In the genomic region with DNA sequence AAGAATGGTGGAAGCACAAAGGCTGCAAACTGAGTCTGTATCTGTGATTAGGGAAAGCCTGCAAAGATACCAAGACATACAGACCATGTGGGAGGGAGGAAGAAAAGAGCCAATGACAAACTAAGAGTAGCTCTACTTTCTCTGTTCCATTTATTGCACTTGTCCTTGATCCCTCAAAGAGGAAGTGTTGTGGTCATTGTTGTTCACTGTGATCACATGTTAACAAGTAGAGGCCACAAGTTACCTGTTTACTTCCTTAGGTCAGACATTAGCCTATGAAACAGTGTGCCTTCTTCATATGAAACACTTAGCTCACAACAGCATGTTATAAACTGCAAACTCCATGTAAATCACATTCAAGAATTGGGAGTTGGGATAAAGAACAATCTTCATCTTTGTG, we compare ENCODE assay signal across 21 cellular contexts.
"Had no signal": no experiment of that assay in that cellular context is flagged by ENCODE, and none has a peak within 500 bp of the region (broad histone marks: within the 10 kb centered on the region; RNA-seq: fewer than 3 reads in every experiment).

No MANE protein-coding gene starts in this region.

- H3K36me3 Mint-ChIP-seq: activated naive CD8-positive, alpha-beta T cell had no signal

- H3K4me1 Mint-ChIP-seq: activated CD4-positive, alpha-beta T cell treated with anti-CD3 and anti-CD28 coated beads for 36 hours had no signal

- FAIRE-seq: kidney had no signal

- H3K9me3 Mint-ChIP-seq: activated T-cell treated with anti-CD3 and anti-CD28 coated beads, Interleukin-2, amount 50 U/mL, for 72 hours; nephron; stimulated activated naive CD8-positive, alpha-beta T cell treated with anti-CD3 and anti-CD28 coated beads, Interleukin-15, Interleukin-2, amounts not matched to agents 100 ng/mL and 50 ng/mL, for 24 hours had no signal

- H3K27me3 Mint-ChIP-seq: activated CD4-positive, alpha-beta T cell treated with anti-CD3 and anti-CD28 coated beads for 36 hours; activated naive CD8-positive, alpha-beta T cell; stimulated activated naive CD8-positive, alpha-beta T cell treated with anti-CD3 and anti-CD28 coated beads, Interleukin-15, Interleukin-2, amounts not matched to agents 100 ng/mL and 50 ng/mL, for 24 hours had no signal

- H3K4me3 Mint-ChIP-seq: activated CD4-positive, alpha-beta T cell treated with anti-CD3 and anti-CD28 coated beads for 36 hours; activated naive CD8-positive, alpha-beta T cell; activated T-cell treated with anti-CD3 and anti-CD28 coated beads, Interleukin-2, amount 50 U/mL, for 72 hours; nephron; stimulated activated naive CD8-positive, alpha-beta T cell treated with anti-CD3 and anti-CD28 coated beads, Interleukin-15, Interleukin-2, amounts not matched to agents 100 ng/mL and 50 ng/mL, for 24 hours had no signal

- DNase-seq: activated CD4-positive, alpha-beta T cell treated with anti-CD3 and anti-CD28 coated beads for 36 hours; activated CD4-positive, CD25-positive, alpha-beta regulatory T cell; activated naive CD4-positive, alpha-beta T cell; activated T-cell treated with anti-CD3 and anti-CD28 coated beads for 4 hours; activated T-cell treated with anti-CD3 and anti-CD28 coated beads, Interleukin-2, amount 50 U/mL, for 72 hours; anterior cingulate cortex; dorsolateral prefrontal cortex; effector memory CD4-positive, alpha-beta T cell; erythroblast; gastrocnemius medialis; kidney; left colon; mammary epithelial cell; posterior cingulate gyrus; right cardiac atrium; stimulated activated CD4-positive, alpha-beta T cell treated with anti-CD3 and anti-CD28 coated beads, Interleukin-4, amount 100 ng/mL, for 1 hour; trophoblast cell; uterus had no signal

- ATAC-seq: activated CD4-positive, alpha-beta T cell treated with anti-CD3 and anti-CD28 coated beads for 36 hours; activated T-cell treated with anti-CD3 and anti-CD28 coated beads, Interleukin-2, amount 50 U/mL, for 72 hours; gastrocnemius medialis; left colon; right cardiac atrium had no signal

- H3K27ac Mint-ChIP-seq: activated CD4-positive, alpha-beta T cell treated with anti-CD3 and anti-CD28 coated beads for 36 hours; activated naive CD8-positive, alpha-beta T cell; activated T-cell treated with anti-CD3 and anti-CD28 coated beads, Interleukin-2, amount 50 U/mL, for 72 hours; nephron; stimulated activated naive CD8-positive, alpha-beta T cell treated with anti-CD3 and anti-CD28 coated beads, Interleukin-15, Interleukin-2, amounts not matched to agents 100 ng/mL and 50 ng/mL, for 24 hours had no signal
